In the genomic region with DNA sequence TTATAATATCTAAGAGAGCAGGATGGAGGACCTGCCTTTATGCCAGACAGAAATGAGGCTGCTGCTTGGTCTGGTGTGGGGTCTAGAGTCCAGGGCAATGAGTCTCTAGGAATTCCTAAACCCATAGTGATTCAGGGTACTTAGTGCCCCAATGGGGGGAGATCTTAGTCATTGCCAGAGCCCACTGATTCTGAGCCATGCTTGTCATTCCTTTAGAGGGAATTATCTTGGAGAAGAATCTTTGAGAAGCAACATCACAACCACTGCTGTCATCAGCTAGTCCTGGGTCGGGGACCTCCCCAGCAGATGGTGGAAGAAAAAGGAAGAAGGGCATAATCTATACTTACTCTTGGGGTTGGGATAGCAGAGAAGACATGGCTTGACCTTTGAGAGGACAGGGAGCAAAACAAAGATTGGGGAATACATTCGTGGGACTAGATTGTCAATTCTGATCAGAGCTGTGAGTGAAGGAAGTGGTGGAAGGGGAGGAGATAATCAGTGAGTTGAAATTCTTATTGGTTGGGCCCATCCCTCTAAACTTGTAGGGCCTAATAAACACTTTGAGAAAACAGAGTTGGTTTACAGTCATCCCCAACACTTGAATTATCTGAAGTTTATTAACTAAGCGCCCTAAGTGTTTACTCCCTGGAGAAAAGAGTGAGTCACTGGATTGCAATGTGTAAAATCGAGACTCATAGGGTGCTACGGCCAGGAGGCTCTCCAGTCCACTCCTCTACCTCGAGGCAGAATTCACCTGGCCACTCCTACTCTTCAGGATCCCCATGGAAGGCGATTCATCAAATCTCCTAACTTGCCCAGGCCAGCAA, we compare ENCODE assay signal across 12 cellular contexts. TPM values are rescaled to one million over a fixed set of nuclear protein-coding genes. Genes with fewer than 3 reads are reported as not detected.
A peak's percentile ranks its signal among the peaks of the same experiment; 100 is the strongest.
DNase-seq lines count a peak whose midpoint lies in the region; ATAC-seq, FAIRE-seq and TF ChIP-seq lines count a peak whose summit lies in the region.
"Had no signal": no experiment of that assay in that cellular context is flagged by ENCODE, and none has a peak within 500 bp of the region (broad histone marks: within the 10 kb centered on the region; RNA-seq: fewer than 3 reads in every experiment).

No MANE protein-coding gene starts in this region.

- TF ChIP-seq CTCF in HCT116 (IDR thresholded peaks at IDR 0.05 in 2 of 3, conservative IDR thresholded peaks at IDR 0.05 in 1 of 3; ENCODE audit: borderline replicate concordance in 1 of 3, insufficient read depth in 1 of 3, low read depth in 2 of 3, low read length in 2 of 3) = no peak

- H3K14ac ChIP-seq in mesenchymal stem cell (ENCODE audit: low read length in 2 of 2) = no peak overlapping the region

- no peaks in the 10 kb centered on the region for H4K20me1 ChIP-seq in HCT116 (ENCODE audit: insufficient read depth)

- H3K4me3 ChIP-seq in HCT116 (replicated peaks in 1 of 2; ENCODE audit: low read depth in 1 of 2, low read length in 2 of 2) (no peak overlapping the region), mesenchymal stem cell (ENCODE audit: insufficient read depth in 1 of 2, low read depth in 1 of 2, low read length in 2 of 2) (no peak overlapping the region)

- RAD21 ChIA-PET in HCT116 (lab: Charles Lee; ENCODE audit: low non-redundant PET in 1 of 2, low total read pairs in 2 of 2, uncharacterized antibody in 2 of 2, unreplicated experiment in 2 of 2) = no interaction called here

- no peak overlapping the region for H2BK120ac ChIP-seq in mesenchymal stem cell (ENCODE audit: low read depth, low read length)

- DNase-seq in HCT116 (ENCODE audit: low read depth, low spot score) = peak; percentile 31
- DNase-seq in amniotic epithelial cell (ENCODE audit: low read depth) = peak; percentile 46
- DNase-seq in mesenchymal stem cell = peak; percentile 5
- DNase-seq in globus pallidus (ENCODE audit: low spot score) = no peak
- no peak for DNase-seq in GM19239 (ENCODE audit: insufficient read length, low spot score)
- DNase-seq in NCI-H1092 treated with DMSO at 0.1 percent for 48 hours (lab: John Stamatoyannopoulos, UW) = no peak
- DNase-seq: activated CD4-positive, alpha-beta T cell treated with anti-CD3 and anti-CD28 coated beads for 1 hour; NCI-H2029; stimulated activated CD4-positive, alpha-beta T cell treated with anti-CD3 and anti-CD28 coated beads, Interleukin-2, amount 100 ng/mL, for 24 hours; stimulated activated naive CD4-positive, alpha-beta T cell treated with Interleukin-2 at 50 U/mL for 16 hours had no signal

- no peak overlapping the region for H4K8ac ChIP-seq in mesenchymal stem cell (ENCODE audit: low read length)

- H3K79me2 ChIP-seq in HCT116 (ENCODE audit: insufficient read depth, low read length) = no peaks in the 10 kb centered on the region

- no peak overlapping the region for H3K9ac ChIP-seq in HCT116 (ENCODE audit: low read length)
- no peak overlapping the region for H3K9ac ChIP-seq in mesenchymal stem cell (ENCODE audit: low read length)

- TF ChIP-seq RAD21 in HCT116 (IDR thresholded peaks at IDR 0.05; ENCODE audit: low read depth) = no peak

- intact Hi-C loops in HCT116 (cut with micrococcal nuclease) = no loop called here

- peak overlapping the region; percentile 28 for H2AFZ ChIP-seq in HCT116 (ENCODE audit: low read depth, low read length, poor library complexity, severe bottlenecking)
- no peak overlapping the region for H2AFZ ChIP-seq in mesenchymal stem cell (ENCODE audit: low read depth, low read length)

- H2BK12ac ChIP-seq in mesenchymal stem cell (ENCODE audit: low read length in 2 of 2) = no peak overlapping the region

- no TSS peak for BruUV-seq in HCT116 (replicated peaks; lab: Mats Ljungman, UMichigan)

- no peaks in the 10 kb centered on the region for H3K9me2 ChIP-seq in HCT116 (ENCODE audit: insufficient read depth)

- H3K4me2 ChIP-seq in HCT116 (ENCODE audit: low read length) = peak overlapping the region; percentile 37
- H3K4me2 ChIP-seq in mesenchymal stem cell (ENCODE audit: low read length, poor library complexity, severe bottlenecking) = no peak overlapping the region

- POLR2A ChIA-PET in HCT116 (lab: Charles Lee) = no interaction called here

- H3K36me3 ChIP-seq in HCT116 (ENCODE audit: control insufficient read depth in 1 of 2, insufficient read depth in 2 of 2, low read length in 2 of 2) (no peaks in the 10 kb centered on the region), mesenchymal stem cell (ENCODE audit: control insufficient read depth in 1 of 2, insufficient read depth in 2 of 2, low read depth in 1 of 2, low read length in 2 of 2) (no peaks in the 10 kb centered on the region)

- H2BK5ac ChIP-seq in mesenchymal stem cell (ENCODE audit: low read depth, low read length, poor library complexity, severe bottlenecking) = no peak overlapping the region

- no peak overlapping the region for H3K4ac ChIP-seq in mesenchymal stem cell (ENCODE audit: low read depth in 1 of 2, low read length in 2 of 2)

- H3K79me1 ChIP-seq in mesenchymal stem cell (replicated peaks; ENCODE audit: low read length, poor library complexity, severe bottlenecking) = no peaks in the 10 kb centered on the region

- H3K9me3 ChIP-seq in HCT116 (ENCODE audit: control insufficient read depth in 1 of 2, insufficient read depth in 1 of 2, low read depth in 1 of 2, low read length in 2 of 2) = no peaks in the 10 kb centered on the region
- no peaks in the 10 kb centered on the region for H3K9me3 ChIP-seq in mesenchymal stem cell (ENCODE audit: control insufficient read depth, low read length)

- peaks cover 8 to 42% of the 10 kb centered on the region in 2 experiments; a peak in 3 of 4 replicates for H3K4me1 ChIP-seq in HCT116 (ENCODE audit: control insufficient read depth in 1 of 2, insufficient read depth in 2 of 2, low read length in 2 of 2)
- peaks cover 8% of the 10 kb centered on the region for H3K4me1 ChIP-seq in mesenchymal stem cell (ENCODE audit: control insufficient read depth, insufficient read depth, low read depth, low read length)

- H2AK5ac ChIP-seq in mesenchymal stem cell (ENCODE audit: low read length, severe bottlenecking) = no peak overlapping the region

- H3K18ac ChIP-seq in mesenchymal stem cell (ENCODE audit: low read depth in 1 of 2, low read length in 2 of 2) = no peak overlapping the region

- no peak overlapping the region for H3K27ac ChIP-seq in HCT116 (ENCODE audit: low read depth, low read length)
- no peak overlapping the region for H3K27ac ChIP-seq in mesenchymal stem cell (ENCODE audit: low read length, poor library complexity, severe bottlenecking)

- H4K91ac ChIP-seq in mesenchymal stem cell (ENCODE audit: low read length) = no peak overlapping the region

- H3K27me3 ChIP-seq in HCT116 (ENCODE audit: insufficient read depth, low read length) (no peaks in the 10 kb centered on the region), mesenchymal stem cell (ENCODE audit: control insufficient read depth in 1 of 2, insufficient read depth in 1 of 2, low read length in 2 of 2) (peaks cover 19 to 22% of the 10 kb centered on the region in 2 experiments)

- TF ChIP-seq POLR2A in HCT116 (IDR thresholded peaks at IDR 0.05; ENCODE audit: borderline replicate concordance, extremely low read depth, insufficient read depth, insufficient read length) = no peak

- no peak overlapping the region for H3K23ac ChIP-seq in mesenchymal stem cell (ENCODE audit: low read length in 2 of 2)

- FAIRE-seq in GM19239 (lab: Jason Lieb, UNC) = no peak

- CTCF ChIA-PET in HCT116 (lab: Charles Lee) = no interaction called here

- 41% methylated on average over 7 of the region's 7 CpGs for WGBS in mesenchymal stem cell

- peak; percentile 87 for ATAC-seq in HCT116

- no peak overlapping the region for H2BK15ac ChIP-seq in mesenchymal stem cell (ENCODE audit: low read depth, poor library complexity, severe bottlenecking)

TF ChIP-seq in HCT116, 20 proteins besides CTCF, POLR2A, EP300 and RAD21:
- TF ChIP-seq CBX3 (IDR thresholded peaks at IDR 0.05; ENCODE audit: low read depth) (0 out of 2 replicates have a peak, but pooled peaks have one; percentile 30), SIN3A (IDR thresholded peaks at IDR 0.05; ENCODE audit: low read depth) (no peak), ZNF274 (IDR thresholded peaks at IDR 0.05; ENCODE audit: low read depth, low read length) (no peak), JUND (IDR thresholded peaks at IDR 0.05) (peak; percentile 73), FOSL1 (IDR thresholded peaks at IDR 0.05; ENCODE audit: low read depth) (peak; percentile 77; the same call in 1 of the 2 replicates), ELF1 (IDR thresholded peaks at IDR 0.05; ENCODE audit: borderline replicate concordance, low read depth) (no peak), EGR1 (IDR thresholded peaks at IDR 0.05; ENCODE audit: low read depth) (no peak), TCF7L2 (IDR thresholded peaks at IDR 0.05; ENCODE audit: borderline replicate concordance, extremely low read depth, insufficient read depth, insufficient read length) (no peak), ZFX (IDR thresholded peaks at IDR 0.05) (no peak), SP1 (IDR thresholded peaks at IDR 0.05; ENCODE audit: low read depth) (0 out of 2 replicates have a peak, but pooled peaks have one; percentile 4)
- TF ChIP-seq, protein P1, sequence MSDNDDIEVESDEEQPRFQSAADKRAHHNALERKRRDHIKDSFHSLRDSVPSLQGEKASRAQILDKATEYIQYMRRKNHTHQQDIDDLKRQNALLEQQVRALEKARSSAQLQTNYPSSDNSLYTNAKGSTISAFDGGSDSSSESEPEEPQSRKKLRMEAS (IDR thresholded peaks at IDR 0.05) = 0 out of 2 replicates have a peak, but pooled peaks have one; percentile 30
TF ChIP-seq in HCT116: peak in this region for 5.

RNA-seq across cellular contexts. Expression of gene KRT3, which starts 3.0 kb away (rescaled TPM):
- not detected for total RNA-seq in HCT116 (2021; ENCODE audit: unreplicated experiment)
- not detected in 2 replicates for polyA plus RNA-seq in HCT116 (2012)
- not detected for polyA plus RNA-seq in mesenchymal stem cell (2013, experiment 1 of 2)
- polyA plus RNA-seq in mesenchymal stem cell (2013, experiment 2 of 2) = not detected
- total RNA-seq: mononuclear cell, posterior vena cava had no signal

RNA-seq across cellular contexts. Expression of gene KRT4, which starts 15.0 kb away (rescaled TPM):
- total RNA-seq in HCT116 (2021; ENCODE audit: unreplicated experiment) = not detected
- 0.02 and 0.03 TPM in 2 replicates for polyA plus RNA-seq in HCT116 (2012)
- not detected for polyA plus RNA-seq in mesenchymal stem cell (2013, experiment 1 of 2)
- polyA plus RNA-seq in mesenchymal stem cell (2013, experiment 2 of 2) = not detected
- total RNA-seq: mononuclear cell, posterior vena cava had no signal

RNA-seq across cellular contexts. Expression of gene KRT76, which starts 21.7 kb away (rescaled TPM):
- total RNA-seq in HCT116 (2021; ENCODE audit: unreplicated experiment) = not detected
- 0.04 TPM in 1 of 2 replicates, not detected in the other for polyA plus RNA-seq in HCT116 (2012)
- polyA plus RNA-seq in mesenchymal stem cell (2013, experiment 1 of 2) = not detected
- not detected for polyA plus RNA-seq in mesenchymal stem cell (2013, experiment 2 of 2)
- total RNA-seq: mononuclear cell, posterior vena cava had no signal

RNA-seq across cellular contexts. Expression of gene KRT79, which starts 35.2 kb away (rescaled TPM):
- total RNA-seq in HCT116 (2021; ENCODE audit: unreplicated experiment) = not detected
- polyA plus RNA-seq in HCT116 (2012) = not detected in 2 replicates
- not detected for polyA plus RNA-seq in mesenchymal stem cell (2013, experiment 1 of 2)
- 0.03 TPM for polyA plus RNA-seq in mesenchymal stem cell (2013, experiment 2 of 2)
- total RNA-seq: mononuclear cell, posterior vena cava had no signal

RNA-seq across cellular contexts. Expression of gene KRT78, which starts 49.9 kb away (rescaled TPM):
- total RNA-seq in HCT116 (2021; ENCODE audit: unreplicated experiment) = not detected
- polyA plus RNA-seq in HCT116 (2012) = 0.06 TPM in 1 of 2 replicates, not detected in the other
- not detected for polyA plus RNA-seq in mesenchymal stem cell (2013, experiment 1 of 2)
- not detected for polyA plus RNA-seq in mesenchymal stem cell (2013, experiment 2 of 2)
- total RNA-seq: mononuclear cell, posterior vena cava had no signal

Comparison
In these comparisons a context has a peak if more than half of its experiments do, and no peak if none do; other contexts are left out.
1. DNase-seq: peak in HCT116 (single experiment), amniotic epithelial cell (single experiment) and mesenchymal stem cell (single experiment); none in globus pallidus (single experiment), GM19239 (single experiment) and NCI-H1092 treated with DMSO at 0.1 percent for 48 hours (single experiment).